Comparison of ENCODE assay signal across 18 cellular contexts in genomic region chr5:6108540-6108848, GRCh38.
DNase-seq lines count a peak whose midpoint lies in the region; ATAC-seq, FAIRE-seq and TF ChIP-seq lines count a peak whose summit lies in the region.
"Had no signal": no experiment of that assay in that cellular context is flagged by ENCODE, and none has a peak within 500 bp of the region (broad histone marks: within the 10 kb centered on the region; RNA-seq: fewer than 3 reads in every experiment).

No MANE protein-coding gene starts in this region.

- no peaks in the 10 kb centered on the region for H3K9me3 Mint-ChIP-seq in neural progenitor cell
- H3K9me3 Mint-ChIP-seq in CD4-positive, alpha-beta T cell: no peaks in the 10 kb centered on the region
- no peaks in the 10 kb centered on the region for H3K9me3 Mint-ChIP-seq in activated naive CD4-positive, alpha-beta T cell treated with anti-CD3 and anti-CD28 coated beads, Interleukin-2, amount 50 U/mL, for 72 hours
- H3K9me3 Mint-ChIP-seq: CD8-positive, alpha-beta T cell had no signal

- BruUV-seq in GM12878 (replicated peaks; lab: Mats Ljungman, UMichigan): no TSS peak

- no peak for FAIRE-seq in GM12878 (lab: Jason Lieb, UNC)
- FAIRE-seq: GM18507, H1 had no signal

- H3K4me1 ChIP-seq in GM12878 (ENCODE audit: control insufficient read depth, insufficient read depth, low read length): no peaks in the 10 kb centered on the region
- no peaks in the 10 kb centered on the region for H3K4me1 ChIP-seq in neural progenitor cell
- H3K4me1 ChIP-seq in aorta (ENCODE audit: control insufficient read depth in 1 of 2, insufficient read depth in 2 of 2, low read length in 2 of 2): no peaks in the 10 kb centered on the region
- H3K4me1 ChIP-seq: Caco-2 had no signal

- H3K79me2 ChIP-seq in GM12878 (ENCODE audit: control insufficient read depth, insufficient read depth, low read length) (no peaks in the 10 kb centered on the region), neural progenitor cell (ENCODE audit: low read depth) (no peaks in the 10 kb centered on the region)

- H3K4me1 Mint-ChIP-seq in neural progenitor cell: peaks cover 4% of the 10 kb centered on the region
- no peaks in the 10 kb centered on the region for H3K4me1 Mint-ChIP-seq in CD4-positive, alpha-beta T cell (ENCODE audit: low read depth)

- TF ChIP-seq CTCF in GM12865 (IDR thresholded peaks at IDR 0.05; ENCODE audit: insufficient read depth, low read depth, low read length, missing control alignments) (no peak), GM12878 (IDR thresholded peaks at IDR 0.05 in 2 of 3, conservative IDR thresholded peaks at IDR 0.05 in 1 of 3; ENCODE audit: control insufficient read depth in 2 of 3, extremely low read depth in 1 of 3, insufficient read depth in 1 of 3, low read depth in 3 of 3, low read length in 3 of 3) (no peak), neural progenitor cell (IDR thresholded peaks at IDR 0.05) (no peak)
- no peak for TF ChIP-seq CTCF in CD4-positive, alpha-beta T cell (IDR thresholded peaks at IDR 0.05)

- ATAC-seq in GM12878: peak; percentile 79
- no peak for ATAC-seq in aorta (ENCODE audit: low FRiP score)
- no peak for ATAC-seq in CD4-positive, alpha-beta T cell (ENCODE audit: poor library complexity)
- ATAC-seq in activated naive CD4-positive, alpha-beta T cell treated with anti-CD3 and anti-CD28 coated beads, Interleukin-2, amount 50 U/mL, for 72 hours: no peak
- ATAC-seq: CD8-positive, alpha-beta T cell had no signal

- no peak for TF ChIP-seq POLR2A in GM12878 (IDR thresholded peaks at IDR 0.05; ENCODE audit: low read depth, low read length)

- DNase-seq in GM12865 (ENCODE audit: low read depth): peak; percentile 38
- no peak for DNase-seq in GM12878 (ENCODE audit: low read depth, low spot score)
- DNase-seq in neural progenitor cell (ENCODE audit: low spot score): no peak
- DNase-seq in aorta: no peak
- DNase-seq in CD4-positive, alpha-beta T cell: no peak
- no peak for DNase-seq in activated naive CD4-positive, alpha-beta T cell treated with anti-CD3 and anti-CD28 coated beads, Interleukin-2, amount 50 U/mL, for 72 hours (ENCODE audit: low spot score in 2 of 2)
- DNase-seq: C1 segment of cervical spinal cord; Caco-2; CD8-positive, alpha-beta T cell; DMS153; DND-41; EL; GDM1; GM23248; H7; HCEC 1CT had no signal

- H4K20me1 ChIP-seq in GM12878 (ENCODE audit: control insufficient read depth, insufficient read depth) (no peaks in the 10 kb centered on the region), neural progenitor cell (ENCODE audit: low read depth) (no peaks in the 10 kb centered on the region)

- H3K9ac ChIP-seq in GM12878 (ENCODE audit: control insufficient read depth, insufficient read depth, low read length) (no peak overlapping the region), neural progenitor cell (no peak overlapping the region)
- H3K9ac ChIP-seq: GM23248 had no signal

- no peaks in the 10 kb centered on the region; the same call in 2 of the 3 replicates for H3K9me3 ChIP-seq in GM12878 (replicated peaks; ENCODE audit: control insufficient read depth, insufficient read depth, low read length)
- no peaks in the 10 kb centered on the region for H3K9me3 ChIP-seq in neural progenitor cell (ENCODE audit: low read depth)
- H3K9me3 ChIP-seq in aorta (ENCODE audit: control insufficient read depth, low read length): no peaks in the 10 kb centered on the region
- H3K9me3 ChIP-seq in CD4-positive, alpha-beta T cell (ENCODE audit: control insufficient read depth, low read length): no peaks in the 10 kb centered on the region
- H3K9me3 ChIP-seq: Caco-2 had no signal

- CTCF ChIA-PET in GM12878 (lab: Yijun Ruan, JAX): no interaction called here
- CTCF ChIA-PET in CD4-positive, alpha-beta T cell (lab: Charles Lee): no interaction called here

- 6% methylated on average over 5 of the region's 5 CpGs for WGBS in GM12878 (ENCODE audit: insufficient coverage, insufficient replicate concordance, low lambda C conversion rate, missing lambda C conversion rate)
- WGBS in aorta, 2 donors: 87 to 91% methylated on average over 5 of the region's 5 CpGs

- SMC1A ChIA-PET in GM12878 (lab: Charles Lee; ENCODE audit: uncharacterized antibody, unreplicated experiment): interaction anchor here (1.0 to 1.3 kb wide), 5 partner anchors 8 to 166 kb away, joined by 3 to 6 read pairs (median 3); no protein-coding TSS in a partner anchor

- peaks cover 8% of the 10 kb centered on the region for H3K27me3 Mint-ChIP-seq in neural progenitor cell (ENCODE audit: insufficient read depth, low read depth)
- peaks cover under 1% of the 10 kb centered on the region for H3K27me3 Mint-ChIP-seq in CD4-positive, alpha-beta T cell

- no peak for TF ChIP-seq RAD21 in GM12878 (IDR thresholded peaks at IDR 0.05; ENCODE audit: insufficient read depth, low read depth, low read length)

- in situ Hi-C loops in GM12878 (cut with MboI): no loop called here

- RAD21 ChIA-PET in GM12878 (lab: Charles Lee; ENCODE audit: unreplicated experiment): no interaction called here

- TF ChIP-seq EP300 in GM12878 (IDR thresholded peaks at IDR 0.05; ENCODE audit: borderline replicate concordance in 1 of 2, control insufficient read depth in 1 of 2, low read depth in 2 of 2, low read length in 2 of 2): no peak

- no peak overlapping the region for H3K4me3 ChIP-seq in GM12865 (ENCODE audit: low read depth, low read length)
- H3K4me3 ChIP-seq in GM12878: no peak overlapping the region
- H3K4me3 ChIP-seq in neural progenitor cell: no peak overlapping the region
- no peak overlapping the region for H3K4me3 ChIP-seq in aorta (ENCODE audit: low read length in 2 of 2)
- H3K4me3 ChIP-seq: GM23248 had no signal

- H3K27me3 ChIP-seq in GM12878 (replicated peaks in 1 of 2; ENCODE audit: control insufficient read depth in 2 of 2, insufficient read depth in 2 of 2, low read length in 1 of 2): no peaks in the 10 kb centered on the region
- no peaks in the 10 kb centered on the region for H3K27me3 ChIP-seq in neural progenitor cell
- H3K27me3 ChIP-seq in aorta (ENCODE audit: control insufficient read depth in 1 of 2, insufficient read depth in 2 of 2, low read length in 1 of 2): no peaks in the 10 kb centered on the region
- no peaks in the 10 kb centered on the region for H3K27me3 ChIP-seq in CD4-positive, alpha-beta T cell (ENCODE audit: control insufficient read depth, insufficient read depth, low read length)

- no peaks in the 10 kb centered on the region for H3K36me3 Mint-ChIP-seq in neural progenitor cell
- no peaks in the 10 kb centered on the region for H3K36me3 Mint-ChIP-seq in CD4-positive, alpha-beta T cell (ENCODE audit: low read depth)
- H3K36me3 Mint-ChIP-seq in activated naive CD4-positive, alpha-beta T cell treated with anti-CD3 and anti-CD28 coated beads, Interleukin-2, amount 50 U/mL, for 72 hours: no peaks in the 10 kb centered on the region
- H3K36me3 Mint-ChIP-seq: CD8-positive, alpha-beta T cell had no signal

- no peak overlapping the region for H3K4me2 ChIP-seq in GM12878 (ENCODE audit: control insufficient read depth, insufficient read depth)
- H3K4me2 ChIP-seq in neural progenitor cell: no peak overlapping the region

- no peak overlapping the region for H3K27ac ChIP-seq in GM12878 (ENCODE audit: control insufficient read depth, insufficient read depth)
- H3K27ac ChIP-seq in neural progenitor cell: no peak overlapping the region
- no peak overlapping the region for H3K27ac ChIP-seq in aorta (ENCODE audit: low read depth in 1 of 2, low read length in 2 of 2)
- no peak overlapping the region for H3K27ac ChIP-seq in CD4-positive, alpha-beta T cell (ENCODE audit: low read depth, low read length)
- H3K27ac ChIP-seq: GM23248 had no signal

- no peaks in the 10 kb centered on the region for H3F3A ChIP-seq in neural progenitor cell (ENCODE audit: low read depth)

- H2AFZ ChIP-seq in GM12878 (ENCODE audit: control insufficient read depth, low read depth, low read length): no peak overlapping the region
- H2AFZ ChIP-seq in neural progenitor cell (replicated peaks): no peak overlapping the region
- H2AFZ ChIP-seq: GM23248 had no signal

- intact Hi-C loops in GM12878 (cut with micrococcal nuclease; ENCODE audit: unreplicated experiment): no loop called here
- intact Hi-C loops in aorta (cut with DNase I): no loop called here
- intact Hi-C loops in CD4-positive, alpha-beta T cell (cut with DNase I, micrococcal nuclease): no loop called here

- POLR2A ChIA-PET in GM12878 (lab: Charles Lee): interaction anchor here (1.3 kb wide), 1 partner anchor 9 kb away, joined by 3 read pairs; no protein-coding TSS in a partner anchor
- POLR2A ChIA-PET in CD4-positive, alpha-beta T cell (lab: Charles Lee): no interaction called here

- no peak overlapping the region for H3K4me3 Mint-ChIP-seq in neural progenitor cell
- no peak overlapping the region for H3K4me3 Mint-ChIP-seq in CD4-positive, alpha-beta T cell
- H3K4me3 Mint-ChIP-seq: CD8-positive, alpha-beta T cell had no signal

- H3K27ac Mint-ChIP-seq in neural progenitor cell: peak overlapping the region; percentile 4
- H3K27ac Mint-ChIP-seq in CD4-positive, alpha-beta T cell: no peak overlapping the region
- no peak overlapping the region for H3K27ac Mint-ChIP-seq in activated naive CD4-positive, alpha-beta T cell treated with anti-CD3 and anti-CD28 coated beads, Interleukin-2, amount 50 U/mL, for 72 hours
- H3K27ac Mint-ChIP-seq: CD8-positive, alpha-beta T cell had no signal

- H3K36me3 ChIP-seq in GM12878 (ENCODE audit: control insufficient read depth in 2 of 2, insufficient read depth in 2 of 2, low read length in 1 of 2) (no peaks in the 10 kb centered on the region), neural progenitor cell (no peaks in the 10 kb centered on the region), aorta (ENCODE audit: control insufficient read depth in 1 of 2, insufficient read depth in 2 of 2, low read length in 1 of 2) (no peaks in the 10 kb centered on the region)

TF ChIP-seq in GM12878, 131 proteins besides CTCF, POLR2A, EP300 and RAD21 (continues in another document):
- TF ChIP-seq BCL3 (IDR thresholded peaks at IDR 0.05; ENCODE audit: borderline replicate concordance, insufficient read depth, low read depth, low read length, poor library complexity, severe bottlenecking): no peak
- no peak for TF ChIP-seq RB1 (IDR thresholded peaks at IDR 0.05; ENCODE audit: borderline replicate concordance)
- no peak for TF ChIP-seq TCF3 (IDR thresholded peaks at IDR 0.05; ENCODE audit: borderline replicate concordance, insufficient read depth, low read depth, low read length)
- no peak for TF ChIP-seq JUNB (IDR thresholded peaks at IDR 0.05)
- 0 out of 2 replicates have a peak, but pooled peaks have one; percentile 21 for TF ChIP-seq IKZF1 (conservative IDR thresholded peaks at IDR 0.05)
- TF ChIP-seq CREM (IDR thresholded peaks at IDR 0.05; ENCODE audit: low read depth): peak; percentile 28; the same call in 1 of the 2 replicates
